Comparison of ENCODE assay signal across 8 cellular contexts in genomic region chr20:33686008-33686983, GRCh38. TPM values are rescaled to one million over a fixed set of nuclear protein-coding genes. Genes with fewer than 3 reads are reported as not detected.
DNase-seq lines count a peak whose midpoint lies in the region; ATAC-seq and TF ChIP-seq lines count a peak whose summit lies in the region.

E2F1 (minus strand) TSS chr20:33686385; CDS start chr20:33686264, 121 bp downstream.

- H3K27ac ChIP-seq in heart left ventricle (peak within 1 kb of the TSS in 7 of 12 donors; percentile 12 to 70 (median 17)), upper lobe of left lung (peak within 1 kb of the TSS; percentile 8 to 57 (median 32))

- no peaks in the 10 kb centered on the region for H3K27me3 Mint-ChIP-seq in T-cell

- POLR2A ChIA-PET in T-cell (lab: Charles Lee): no interaction called here

- H3K27ac Mint-ChIP-seq in T-cell: peak within 1 kb of the TSS; percentile 81 to 88

- TF ChIP-seq EP300 in upper lobe of left lung (IDR thresholded peaks at IDR 0.05): no peak

- no peaks in the 10 kb centered on the region for H3K9me3 Mint-ChIP-seq in T-cell

- in situ Hi-C loops in GM13977 (cut with MboI; ENCODE audit: low pct_unique_long_range_greater_than_20kb, low sequenced_read_pairs, unreplicated experiment): no loop called here

- H3K36me3 ChIP-seq in adipocyte (ENCODE audit: control insufficient read depth, insufficient read depth, low read length, severe bottlenecking) (no peaks in the 10 kb centered on the region), heart left ventricle (no peaks in the 10 kb centered on the region), upper lobe of left lung (no peaks in the 10 kb centered on the region)

- peak within 1 kb of the TSS; percentile 78 for H3K4me3 ChIP-seq in adipocyte (ENCODE audit: low read length)
- peak within 1 kb of the TSS in 10 of 12 donors; percentile 24 to 73 (median 42) for H3K4me3 ChIP-seq in heart left ventricle
- H3K4me3 ChIP-seq in upper lobe of left lung: peak within 1 kb of the TSS; percentile 7 to 73 (median 55)

- H3K4me3 Mint-ChIP-seq in T-cell: peak within 1 kb of the TSS; percentile 72 to 79 (median 75)

- no peaks in the 10 kb centered on the region for H3K36me3 Mint-ChIP-seq in T-cell

- CTCF ChIA-PET in T-cell (lab: Charles Lee): interaction anchor here in 1 of 2 donors (1.0 kb wide), 1 partner anchor 46 kb away, joined by 3 read pairs; the partner anchor contains the start of gene ZNF341

- peaks cover 30 to 52% (median 49%) of the 10 kb centered on the region in 3 donors for H3K4me1 Mint-ChIP-seq in T-cell

- intact Hi-C loops in heart left ventricle (cut with DNase I) (loop anchor here in 3 of 10 donors (5.0 to 10.0 kb wide), 2 partner anchors 36 to 309 kb away; partner anchors contain the start of genes PXMP4 (in 3 of the 3) and RALY (in 1 of the 3)), posterior vena cava (cut with DNase I) (no loop called here)

- peaks cover 44% of the 10 kb centered on the region for H3K4me1 ChIP-seq in adipocyte (ENCODE audit: control insufficient read depth, insufficient read depth, low read length)
- peaks cover 0 to 35% (median 14%) of the 10 kb centered on the region in 12 donors for H3K4me1 ChIP-seq in heart left ventricle
- peaks cover 27 to 53% (median 39%) of the 10 kb centered on the region in 4 donors for H3K4me1 ChIP-seq in upper lobe of left lung

- TF ChIP-seq POLR2A in heart left ventricle (IDR thresholded peaks at IDR 0.05) (peak in 1 of 2 donors; percentile 20), upper lobe of left lung (IDR thresholded peaks at IDR 0.05) (peak in 1 of 4 donors; percentile 36)

- TF ChIP-seq CTCF in GM13977 (IDR thresholded peaks at IDR 0.05; ENCODE audit: extremely low read depth, insufficient read depth, missing control alignments) (peak; percentile 23), heart left ventricle (IDR thresholded peaks at IDR 0.05) (peak in 10 of 12 donors; percentile 29 to 72 (median 47)), upper lobe of left lung (IDR thresholded peaks at IDR 0.05) (peak in 5 of 6 experiments; percentile 48 to 74 (median 58))

- H3K27me3 ChIP-seq in adipocyte (replicated peaks; ENCODE audit: control insufficient read depth, insufficient read depth, low read length): no peaks in the 10 kb centered on the region
- no peaks in the 10 kb centered on the region for H3K27me3 ChIP-seq in heart left ventricle
- H3K27me3 ChIP-seq in upper lobe of left lung: no peaks in the 10 kb centered on the region

- 2 to 17% (median 6%) methylated on average over 10 to 115 of the region's 115 CpGs for WGBS in heart left ventricle, 4 donors
- 4 to 8% methylated on average over 21 to 51 of the region's 115 CpGs for WGBS in upper lobe of left lung, 2 donors

- H3K9me3 ChIP-seq in adipocyte (ENCODE audit: control insufficient read depth, low read length) (no peaks in the 10 kb centered on the region), heart left ventricle (no peaks in the 10 kb centered on the region), upper lobe of left lung (no peaks in the 10 kb centered on the region)

- DNase-seq in GM13977 (ENCODE audit: low spot score): peak; percentile 99
- DNase-seq in NCI-H146 treated with DMSO at 0.1 percent for 48 hours (lab: John Stamatoyannopoulos, UW; ENCODE audit: unreplicated experiment): peak; percentile 97
- DNase-seq in T-cell: peak; percentile 78 to 96 (median 88)
- DNase-seq in adipocyte (ENCODE audit: low read depth): peak; percentile 99
- DNase-seq in heart left ventricle: peak; percentile 97 to 98 (median 97)
- peak; percentile 99 for DNase-seq in posterior vena cava (ENCODE audit: low spot score)
- peak; percentile 96 to 100 for DNase-seq in upper lobe of left lung

- H3K9ac ChIP-seq in adipocyte (ENCODE audit: low read length): peak within 1 kb of the TSS; percentile 76

- ATAC-seq in HG02884 (IDR thresholded peaks at IDR 0.05; ENCODE audit: unreplicated experiment) (peak; percentile 78), T-cell (replicated peaks in 1 of 4) (peak; percentile 91 to 95 (median 93)), heart left ventricle (peak; percentile 97 to 99 (median 99)), upper lobe of left lung (ENCODE audit: low FRiP score in 2 of 2) (peak; percentile 97 to 99)

RNA-seq across cellular contexts. Expression of gene E2F1, which starts in this region (rescaled TPM):
- total RNA-seq in T-cell: 1 to 10 TPM; 1.8 to 7.4 (median 4.6) TPM
- 1 to 10 TPM in 7 of 9 donors, under 1 TPM in 2; 0.32 to 6.4 (median 1.4) TPM for total RNA-seq in heart left ventricle
- 1 to 10 TPM in 1 of 2 donors, under 1 TPM in 1; 0.46 to 1.1 TPM for polyA plus RNA-seq in heart left ventricle
- 1 to 10 TPM; 2.0 to 2.2 TPM for total RNA-seq in posterior vena cava
- 10 to 100 TPM in 1 of 6 donors, 1 to 10 TPM in 5; 5.5 to 12.9 (median 6.8) TPM for total RNA-seq in upper lobe of left lung

Comparison
In these comparisons a context has a peak if more than half of its experiments do, and no peak if none do; other contexts are left out.
1. Peak in every context shown above with its lines: DNase-seq, ATAC-seq, H3K4me3 ChIP-seq and H3K27ac ChIP-seq.